Comparison of ENCODE assay signal across 16 cellular contexts in genomic region chr6:44285552-44286284, GRCh38. TPM values are rescaled to one million over a fixed set of nuclear protein-coding genes. Genes with fewer than 3 reads are reported as not detected.
A peak's percentile ranks its signal among the peaks of the same experiment; 100 is the strongest.
DNase-seq lines count a peak whose midpoint lies in the region; ATAC-seq and TF ChIP-seq lines count a peak whose summit lies in the region.
"Had no signal": no experiment of that assay in that cellular context is flagged by ENCODE, and none has a peak within 500 bp of the region (broad histone marks: within the 10 kb centered on the region; RNA-seq: fewer than 3 reads in every experiment).

No MANE protein-coding gene starts in this region.

- no peak for TF ChIP-seq CTCF in MCF 10A (IDR thresholded peaks at IDR 0.05; ENCODE audit: unreplicated experiment)
- TF ChIP-seq CTCF in breast epithelium (IDR thresholded peaks at IDR 0.05), result no peak
- TF ChIP-seq CTCF in osteoblast (IDR thresholded peaks at IDR 0.05; ENCODE audit: extremely low read depth, low read depth, low read length), result no peak
- TF ChIP-seq CTCF in uterus (IDR thresholded peaks at IDR 0.05), result no peak
- TF ChIP-seq CTCF in body of pancreas (IDR thresholded peaks at IDR 0.05), result no peak

- no peaks in the 10 kb centered on the region for H3K79me2 ChIP-seq in osteoblast (ENCODE audit: insufficient read depth, low read length)

- CTCF ChIA-PET in MCF 10A (lab: Yijun Ruan, JAX), result no interaction called here

- H3K4me1 ChIP-seq in breast epithelium (no peaks in the 10 kb centered on the region), osteoblast (ENCODE audit: insufficient read depth, low read length) (no peaks in the 10 kb centered on the region), uterus (no peaks in the 10 kb centered on the region), body of pancreas (peaks cover 9% of the 10 kb centered on the region)
- H3K4me1 ChIP-seq: psoas muscle, transverse colon had no signal

- peaks cover 75% of the 10 kb centered on the region for H3K27me3 Mint-ChIP-seq in MCF 10A (ENCODE audit: insufficient read depth, unreplicated experiment)

- no peak overlapping the region for H3K4me3 Mint-ChIP-seq in MCF 10A (ENCODE audit: unreplicated experiment)

- no peak for ATAC-seq in body of pancreas
- no peak for ATAC-seq in HG03342 (IDR thresholded peaks at IDR 0.05; ENCODE audit: unreplicated experiment)
- ATAC-seq: psoas muscle had no signal

- BruUV-seq in MCF 10A (replicated peaks; lab: Mats Ljungman, UMichigan), result no TSS peak

- no peaks in the 10 kb centered on the region for H3K9me3 Mint-ChIP-seq in MCF 10A (ENCODE audit: unreplicated experiment)

- H3K4me3 ChIP-seq in breast epithelium, result no peak overlapping the region
- H3K4me3 ChIP-seq in osteoblast (ENCODE audit: insufficient read depth, low read length), result no peak overlapping the region
- no peak overlapping the region for H3K4me3 ChIP-seq in uterus
- H3K4me3 ChIP-seq in body of pancreas, result no peak overlapping the region
- H3K4me3 ChIP-seq: psoas muscle, transverse colon had no signal

- H3K4me1 Mint-ChIP-seq in MCF 10A (ENCODE audit: insufficient read depth, unreplicated experiment), result no peaks in the 10 kb centered on the region

- intact Hi-C loops in MCF 10A (cut with micrococcal nuclease), result no loop called here
- intact Hi-C loops in breast epithelium (cut with DNase I; ENCODE audit: low total_unique reads), result no loop called here
- intact Hi-C loops in uterus (cut with DNase I; ENCODE audit: low total_unique reads), result no loop called here
- intact Hi-C loops in body of pancreas (cut with DNase I), result no loop called here

- H3K27ac Mint-ChIP-seq in MCF 10A (ENCODE audit: low read depth, unreplicated experiment), result no peak overlapping the region

- H2AFZ ChIP-seq in osteoblast (ENCODE audit: low read length), result no peak overlapping the region

- peak; percentile 39 for DNase-seq in MCF 10A (ENCODE audit: unreplicated experiment)
- no peak for DNase-seq in breast epithelium (ENCODE audit: low spot score in 2 of 2)
- DNase-seq in OCI-M1 (lab: John Stamatoyannopoulos, UW), result peak; percentile 52
- DNase-seq in dermis blood vessel endothelial cell, result peak; percentile 39
- peak; percentile 85 for DNase-seq in osteoblast (ENCODE audit: insufficient read length, low spot score, missing footprints)
- DNase-seq in uterus, result no peak
- DNase-seq in body of pancreas, result no peak
- DNase-seq: activated CD4-positive, alpha-beta T cell treated with anti-CD3 and anti-CD28 coated beads, Interleukin-2, amount 50 U/mL, for 1 hour; aorta; foreskin melanocyte; KBM-7; psoas muscle; stimulated activated CD4-positive, alpha-beta T cell treated with anti-CD3 and anti-CD28 coated beads, Interleukin-1b, Interleukin-23, amount 100 ng/mL, for 48 hours; transverse colon had no signal

- no peaks in the 10 kb centered on the region for H4K20me1 ChIP-seq in osteoblast (ENCODE audit: insufficient read depth, low read length)

- WGBS in body of pancreas, 2 donors, result 63 to 71% methylated on average over 14 to 25 of the region's 25 CpGs

- no peak overlapping the region for H3K4me2 ChIP-seq in osteoblast (ENCODE audit: insufficient read depth, low read length)

- H3K36me3 Mint-ChIP-seq in MCF 10A (ENCODE audit: insufficient read depth, unreplicated experiment), result no peaks in the 10 kb centered on the region

- no peaks in the 10 kb centered on the region for H3K36me3 ChIP-seq in breast epithelium
- no peaks in the 10 kb centered on the region for H3K36me3 ChIP-seq in osteoblast (ENCODE audit: insufficient read depth, low read length)
- H3K36me3 ChIP-seq in uterus, result no peaks in the 10 kb centered on the region
- no peaks in the 10 kb centered on the region for H3K36me3 ChIP-seq in body of pancreas (replicated peaks in 1 of 2; ENCODE audit: insufficient read depth in 1 of 2, low read depth in 2 of 2)
- H3K36me3 ChIP-seq: transverse colon had no signal

- peaks cover 0 to 24% of the 10 kb centered on the region in 2 donors for H3K27me3 ChIP-seq in breast epithelium
- H3K27me3 ChIP-seq in osteoblast (ENCODE audit: insufficient read depth, low read length), result peaks cover 38% of the 10 kb centered on the region
- no peaks in the 10 kb centered on the region for H3K27me3 ChIP-seq in uterus
- no peaks in the 10 kb centered on the region for H3K27me3 ChIP-seq in body of pancreas

- TF ChIP-seq POLR2A in breast epithelium (IDR thresholded peaks at IDR 0.05) (no peak), uterus (IDR thresholded peaks at IDR 0.05) (no peak), body of pancreas (IDR thresholded peaks at IDR 0.05) (no peak)

- no peak overlapping the region for H3K27ac ChIP-seq in breast epithelium
- no peak overlapping the region for H3K27ac ChIP-seq in osteoblast (ENCODE audit: low read depth, low read length)
- H3K27ac ChIP-seq in uterus, result no peak overlapping the region
- H3K27ac ChIP-seq in body of pancreas, result no peak overlapping the region
- H3K27ac ChIP-seq: psoas muscle, transverse colon had no signal

- H3K9me3 ChIP-seq in breast epithelium, result no peaks in the 10 kb centered on the region
- H3K9me3 ChIP-seq in osteoblast (ENCODE audit: low read depth, low read length), result no peaks in the 10 kb centered on the region
- H3K9me3 ChIP-seq in uterus, result no peaks in the 10 kb centered on the region
- no peaks in the 10 kb centered on the region for H3K9me3 ChIP-seq in body of pancreas
- H3K9me3 ChIP-seq: psoas muscle, transverse colon had no signal

- POLR2A ChIA-PET in MCF 10A (lab: Yijun Ruan, JAX), result interaction anchor here (1.3 kb wide), 1 partner anchor 27 kb away, joined by 4 read pairs; the partner anchor contains the start of gene AARS2

RNA-seq across cellular contexts. Expression of gene TMEM151B, which starts 15.5 kb away (rescaled TPM):
- total RNA-seq in MCF 10A (2022) (not detected in 2 replicates), breast epithelium (under 1 TPM in 1 of 3 donors, not detected in 2; 0.15 TPM), dermis blood vessel endothelial cell (not detected in 2 replicates), osteoblast (not detected in 2 replicates), uterus (under 1 TPM in 2 of 4 donors, not detected in 2; 0.09 to 0.21 TPM), body of pancreas (under 1 TPM; under 0.01 to 0.66 TPM)
- total RNA-seq: aorta; psoas muscle; T-helper 1 cell treated with Interleukin-12 subunit alpha and Interleukin-12 subunit beta and Interleukin-4 antibody, amounts not matched to agents 30 ng/mL and 1 ng/mL, for 36 hours had no signal

RNA-seq across cellular contexts. Expression of gene NFKBIE, which starts 20.4 kb away (rescaled TPM):
- 6.0 and 8.8 TPM in 2 replicates for total RNA-seq in MCF 10A (2022)
- total RNA-seq in breast epithelium, result 10 to 100 TPM in 2 of 3 donors, 1 to 10 TPM in 1; 4.0 to 25.9 (median 14.4) TPM
- 13.4 and 41.7 TPM in 2 replicates for total RNA-seq in dermis blood vessel endothelial cell
- total RNA-seq in osteoblast, result 3.2 and 4.7 TPM in 2 replicates
- total RNA-seq in uterus, result 1 to 10 TPM; 1.3 to 5.9 (median 2.8) TPM
- total RNA-seq in body of pancreas, result 10 to 100 TPM; 18.9 to 68.6 TPM

RNA-seq across cellular contexts. Expression of gene AARS2, which starts 27.4 kb away (rescaled TPM):
- total RNA-seq in MCF 10A (2022) (15.5 and 23.2 TPM in 2 replicates), breast epithelium (10 to 100 TPM in 2 of 3 donors, 1 to 10 TPM in 1; 6.9 to 16.5 (median 12.8) TPM), dermis blood vessel endothelial cell (17.5 and 23.6 TPM in 2 replicates), osteoblast (6.2 and 6.5 TPM in 2 replicates), uterus (10 to 100 TPM; 14.1 to 24.7 (median 21.0) TPM), body of pancreas (10 to 100 TPM in 1 of 2 donors, 1 to 10 TPM in 1; 9.6 to 17.8 TPM)

RNA-seq across cellular contexts. Expression of gene SLC35B2, which starts 28.4 kb away (rescaled TPM):
- 27.1 and 31.3 TPM in 2 replicates for total RNA-seq in MCF 10A (2022)
- total RNA-seq in breast epithelium, result 10 to 100 TPM; 32.8 to 50.5 (median 38.1) TPM
- 43.1 and 52.7 TPM in 2 replicates for total RNA-seq in dermis blood vessel endothelial cell
- total RNA-seq in osteoblast, result 86.0 and 94.1 TPM in 2 replicates
- 10 to 100 TPM in 3 of 4 donors, 1 to 10 TPM in 1; 5.9 to 39.5 (median 28.5) TPM for total RNA-seq in uterus
- 10 to 100 TPM; 31.1 to 33.9 TPM for total RNA-seq in body of pancreas

RNA-seq across cellular contexts. Expression of gene HSP90AB1, which starts 38.8 kb away (rescaled TPM):
- total RNA-seq in MCF 10A (2022), result 546 and 577 TPM in 2 replicates
- 100 to 1,000 TPM; 643 to 810 (median 662) TPM for total RNA-seq in breast epithelium
- 558 and 784 TPM in 2 replicates for total RNA-seq in dermis blood vessel endothelial cell
- total RNA-seq in osteoblast, result 676 and 702 TPM in 2 replicates
- 100 to 1,000 TPM; 336 to 897 (median 564) TPM for total RNA-seq in uterus
- 100 to 1,000 TPM; 269 to 441 TPM for total RNA-seq in body of pancreas

Comparison
In these comparisons a context has a peak if more than half of its experiments do, and no peak if none do; other contexts are left out.
1. DNase-seq: peak in MCF 10A (single experiment), OCI-M1 (single experiment), dermis blood vessel endothelial cell (single experiment) and osteoblast (single experiment); none in breast epithelium (0 of 2), uterus (0 of 2) and body of pancreas (0 of 4).